ENCODE assay signal across 1 cellular context in genomic region chr10:3556191-3557017, GRCh38.
A peak's percentile ranks its signal among the peaks of the same experiment; 100 is the strongest.
TF ChIP-seq lines count a peak whose summit lies in the region.
"Not testable (repeated sequence)": the region's sequence is repeated elsewhere in the genome, so short reads cannot be mapped to it uniquely, and the experiment has no call there.

No MANE protein-coding gene starts in this region.

TF ChIP-seq in HepG2, 621 proteins besides CTCF, POLR2A, EP300 and RAD21 (continued from another document):
- TF ChIP-seq ZBTB40 (IDR thresholded peaks at IDR 0.05), result peak; percentile 58
- TF ChIP-seq ZBTB40 (CRISPR knock-in tag; IDR thresholded peaks at IDR 0.05), result not testable (repeated sequence)
